Comparison of ENCODE assay signal across 19 cellular contexts in genomic region chr10:98299341-98299740, GRCh38. TPM values are rescaled to one million over a fixed set of nuclear protein-coding genes. Genes with fewer than 3 reads are reported as not detected.
DNase-seq lines count a peak whose midpoint lies in the region; ATAC-seq and TF ChIP-seq lines count a peak whose summit lies in the region.
"Had no signal": no experiment of that assay in that cellular context is flagged by ENCODE, and none has a peak within 500 bp of the region (broad histone marks: within the 10 kb centered on the region; RNA-seq: fewer than 3 reads in every experiment).

No MANE protein-coding gene starts in this region.

- no peak for TF ChIP-seq CTCF in choroid plexus epithelial cell (conservative IDR thresholded peaks at IDR 0.05; ENCODE audit: low read depth, low read length)
- no peak for TF ChIP-seq CTCF in liver (IDR thresholded peaks at IDR 0.05; ENCODE audit: low read depth, low read length, missing input control)

- peaks cover 0 to 4% (median 0%) of the 10 kb centered on the region in 4 donors for H3K27me3 ChIP-seq in liver (ENCODE audit: control insufficient read depth in 4 of 4, insufficient read depth in 4 of 4, low read length in 3 of 4)
- H3K27me3 ChIP-seq: testis had no signal

- no peak overlapping the region for H3K27ac Mint-ChIP-seq in stimulated activated naive CD8-positive, alpha-beta T cell treated with anti-CD3 and anti-CD28 coated beads, Interleukin-15, amount 100 ng/mL, for 72 hours
- H3K27ac Mint-ChIP-seq: activated naive CD8-positive, alpha-beta T cell had no signal

- H3K4me3 Mint-ChIP-seq in stimulated activated naive CD8-positive, alpha-beta T cell treated with anti-CD3 and anti-CD28 coated beads, Interleukin-15, amount 100 ng/mL, for 72 hours: no peak overlapping the region
- H3K4me3 Mint-ChIP-seq: activated naive CD8-positive, alpha-beta T cell; activated T-cell treated with anti-CD3 and anti-CD28 coated beads, Interleukin-2, amount 50 U/mL, for 4 hours had no signal

- no peak for ATAC-seq in stimulated activated naive CD8-positive, alpha-beta T cell treated with anti-CD3 and anti-CD28 coated beads, Interleukin-15, amount 100 ng/mL, for 72 hours
- ATAC-seq: activated T-cell treated with anti-CD3 and anti-CD28 coated beads, Interleukin-2, amount 50 U/mL, for 4 hours; left colon had no signal

- H3K4me1 ChIP-seq in liver (ENCODE audit: control insufficient read depth in 4 of 4, insufficient read depth in 4 of 4, low read length in 3 of 4): no peaks in the 10 kb centered on the region
- H3K4me1 ChIP-seq: testis had no signal

- peak; percentile 48 for DNase-seq in ELF-1 (ENCODE audit: low read depth, low spot score)
- peak; percentile 11 to 16 for DNase-seq in Kasumi-1 (lab: John Stamatoyannopoulos, UW)
- peak; percentile 46 for DNase-seq in choroid plexus epithelial cell (ENCODE audit: low read depth)
- no peak for DNase-seq in cortex of kidney (lab: John Stamatoyannopoulos, UW)
- DNase-seq in stimulated activated naive CD8-positive, alpha-beta T cell treated with anti-CD3 and anti-CD28 coated beads, Interleukin-15, amount 100 ng/mL, for 72 hours: no peak
- DNase-seq in NCI-H1436 (lab: John Stamatoyannopoulos, UW): no peak
- DNase-seq: activated CD4-positive, alpha-beta T cell treated with anti-CD3 and anti-CD28 coated beads, Interleukin-2, amount 50 U/mL, for 48 hours; activated T-cell treated with anti-CD3 and anti-CD28 coated beads, Interleukin-2, amount 50 U/mL, for 4 hours; AML-193; hippocampal formation; left colon; NCI-H2081 treated with DMSO at 0.1 percent for 48 hours; NCI-H524; OCI-M1; stimulated activated CD4-positive, alpha-beta T cell treated with anti-CD3 and anti-CD28 coated beads, Interleukin-4, amount 100 ng/mL, for 4 hours; stimulated activated CD8-positive, alpha-beta memory T cell treated with anti-CD3 and anti-CD28 coated beads, Interleukin-4, amount 100 ng/mL, for 48 hours; testis had no signal

- 62% methylated on average over 9 of the region's 9 CpGs for WGBS in liver

- H3K27ac ChIP-seq in liver (ENCODE audit: low read depth in 1 of 2, low read length in 2 of 2): no peak overlapping the region
- H3K27ac ChIP-seq: testis had no signal

- no peaks in the 10 kb centered on the region for H3K9me3 ChIP-seq in liver (ENCODE audit: control insufficient read depth in 4 of 4, low read length in 3 of 4)
- H3K9me3 ChIP-seq: testis had no signal

- peaks cover 67% of the 10 kb centered on the region for H3K27me3 Mint-ChIP-seq in stimulated activated naive CD8-positive, alpha-beta T cell treated with anti-CD3 and anti-CD28 coated beads, Interleukin-15, amount 100 ng/mL, for 72 hours

- H3K9ac ChIP-seq in liver (ENCODE audit: low read depth in 1 of 2, low read length in 2 of 2): no peak overlapping the region

- TF ChIP-seq RAD21 in liver (IDR thresholded peaks at IDR 0.05): no peak

- no peaks in the 10 kb centered on the region for H3K36me3 ChIP-seq in liver (ENCODE audit: control insufficient read depth in 4 of 4, insufficient read depth in 3 of 4, low read depth in 1 of 4, low read length in 3 of 4)

- H3K9me3 Mint-ChIP-seq in stimulated activated naive CD8-positive, alpha-beta T cell treated with anti-CD3 and anti-CD28 coated beads, Interleukin-15, amount 100 ng/mL, for 72 hours: no peaks in the 10 kb centered on the region
- H3K9me3 Mint-ChIP-seq: activated T-cell treated with anti-CD3 and anti-CD28 coated beads, Interleukin-2, amount 50 U/mL, for 4 hours had no signal

- H3K4me1 Mint-ChIP-seq in stimulated activated naive CD8-positive, alpha-beta T cell treated with anti-CD3 and anti-CD28 coated beads, Interleukin-15, amount 100 ng/mL, for 72 hours: no peaks in the 10 kb centered on the region

- H3K4me3 ChIP-seq in choroid plexus epithelial cell (ENCODE audit: low read depth, low read length): no peak overlapping the region
- H3K4me3 ChIP-seq in liver (ENCODE audit: low read depth in 1 of 3, low read length in 3 of 3): no peak overlapping the region
- H3K4me3 ChIP-seq: testis had no signal

TF ChIP-seq in liver, 16 proteins besides CTCF, POLR2A, EP300 and RAD21:
- no peak for TF ChIP-seq SP1 (IDR thresholded peaks at IDR 0.05)
- TF ChIP-seq, protein P1, sequence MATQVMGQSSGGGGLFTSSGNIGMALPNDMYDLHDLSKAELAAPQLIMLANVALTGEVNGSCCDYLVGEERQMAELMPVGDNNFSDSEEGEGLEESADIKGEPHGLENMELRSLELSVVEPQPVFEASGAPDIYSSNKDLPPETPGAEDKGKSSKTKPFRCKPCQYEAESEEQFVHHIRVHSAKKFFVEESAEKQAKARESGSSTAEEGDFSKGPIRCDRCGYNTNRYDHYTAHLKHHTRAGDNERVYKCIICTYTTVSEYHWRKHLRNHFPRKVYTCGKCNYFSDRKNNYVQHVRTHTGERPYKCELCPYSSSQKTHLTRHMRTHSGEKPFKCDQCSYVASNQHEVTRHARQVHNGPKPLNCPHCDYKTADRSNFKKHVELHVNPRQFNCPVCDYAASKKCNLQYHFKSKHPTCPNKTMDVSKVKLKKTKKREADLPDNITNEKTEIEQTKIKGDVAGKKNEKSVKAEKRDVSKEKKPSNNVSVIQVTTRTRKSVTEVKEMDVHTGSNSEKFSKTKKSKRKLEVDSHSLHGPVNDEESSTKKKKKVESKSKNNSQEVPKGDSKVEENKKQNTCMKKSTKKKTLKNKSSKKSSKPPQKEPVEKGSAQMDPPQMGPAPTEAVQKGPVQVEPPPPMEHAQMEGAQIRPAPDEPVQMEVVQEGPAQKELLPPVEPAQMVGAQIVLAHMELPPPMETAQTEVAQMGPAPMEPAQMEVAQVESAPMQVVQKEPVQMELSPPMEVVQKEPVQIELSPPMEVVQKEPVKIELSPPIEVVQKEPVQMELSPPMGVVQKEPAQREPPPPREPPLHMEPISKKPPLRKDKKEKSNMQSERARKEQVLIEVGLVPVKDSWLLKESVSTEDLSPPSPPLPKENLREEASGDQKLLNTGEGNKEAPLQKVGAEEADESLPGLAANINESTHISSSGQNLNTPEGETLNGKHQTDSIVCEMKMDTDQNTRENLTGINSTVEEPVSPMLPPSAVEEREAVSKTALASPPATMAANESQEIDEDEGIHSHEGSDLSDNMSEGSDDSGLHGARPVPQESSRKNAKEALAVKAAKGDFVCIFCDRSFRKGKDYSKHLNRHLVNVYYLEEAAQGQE (IDR thresholded peaks at IDR 0.05): peak; percentile 91

RNA-seq across cellular contexts. Expression of gene LOXL4, which starts 31.3 kb away (rescaled TPM):
- 10 to 100 TPM in 1 of 2 donors, under 1 TPM in 1; 0.84 to 18.5 TPM for total RNA-seq in liver
- 1 to 10 TPM in 1 of 2 donors, under 1 TPM in 1; 0.38 to 1.2 TPM for polyA plus RNA-seq in liver
- total RNA-seq: activated T-cell treated with anti-CD3 and anti-CD28 coated beads, Interleukin-2, amount 50 U/mL, for 4 hours had no signal

Comparison
In these comparisons a context has a peak if more than half of its experiments do, and no peak if none do; other contexts are left out.
1. DNase-seq: peak in ELF-1 (single experiment), Kasumi-1 (2 of 2) and choroid plexus epithelial cell (single experiment); none in cortex of kidney (single experiment), stimulated activated naive CD8-positive, alpha-beta T cell treated with anti-CD3 and anti-CD28 coated beads, Interleukin-15, amount 100 ng/mL, for 72 hours (0 of 2) and NCI-H1436 (single experiment).